Comparison of ENCODE assay signal across 1 cellular context in genomic region chr21:46442938-46443337, GRCh38.
TF ChIP-seq lines count a peak whose summit lies in the region.

No MANE protein-coding gene starts in this region.

TF ChIP-seq in HEK293, 187 proteins besides CTCF, POLR2A, EP300 and RAD21:
- TF ChIP-seq KLF9 (tag by site-specific recombination; IDR thresholded peaks at IDR 0.05; ENCODE audit: low read depth) (no peak), EGR2 (tag by site-specific recombination; IDR thresholded peaks at IDR 0.05; ENCODE audit: low read depth) (peak; percentile 73), ZBTB6 (tag by site-specific recombination; IDR thresholded peaks at IDR 0.05) (peak; percentile 35; the same call in 1 of the 2 replicates), ZFHX2 (tag by site-specific recombination; conservative IDR thresholded peaks at IDR 0.05) (peak; percentile 62), ZFP69B (tag by site-specific recombination; IDR thresholded peaks at IDR 0.05) (no peak)
TF ChIP-seq in HEK293: peak in this region for 3.
